20 cellular contexts compared by ENCODE assay signal in genomic region chr10:59088912-59089573, GRCh38.
"Had no signal": no experiment of that assay in that cellular context is flagged by ENCODE, and none has a peak within 500 bp of the region (broad histone marks: within the 10 kb centered on the region; RNA-seq: fewer than 3 reads in every experiment).

No MANE protein-coding gene starts in this region.

- H3K4me3 ChIP-seq: coronary artery, dorsolateral prefrontal cortex, esophagus squamous epithelium, gastrocnemius medialis, heart right ventricle, left lung, lower lobe of right lung, mucosa of descending colon had no signal

- H3K4me1 ChIP-seq: gastrocnemius medialis, left lung, lower lobe of right lung had no signal

- H3K36me3 Mint-ChIP-seq: mesothelial cell of epicardium had no signal

- H3K27ac Mint-ChIP-seq: mesothelial cell of epicardium had no signal

- H3K27ac ChIP-seq: coronary artery, dorsolateral prefrontal cortex, esophagus squamous epithelium, gastrocnemius medialis, heart right ventricle, left lung, lower lobe of right lung had no signal

- DNase-seq: dermis blood vessel endothelial cell; dorsolateral prefrontal cortex; effector CD4-positive, alpha-beta T cell; effector memory CD4-positive, alpha-beta T cell; esophagus squamous epithelium; foreskin fibroblast; foreskin melanocyte; gastrocnemius medialis; glutamatergic neuron; head of caudate nucleus; heart right ventricle; hippocampal formation; left cardiac atrium; left ventricle myocardium superior; lower lobe of right lung; mesenchymal stem cell; mucosa of descending colon had no signal

- H3K36me3 ChIP-seq: esophagus squamous epithelium, gastrocnemius medialis, heart right ventricle, left lung, lower lobe of right lung had no signal

- H3K27me3 ChIP-seq: dorsolateral prefrontal cortex, esophagus squamous epithelium, gastrocnemius medialis, heart right ventricle, left lung had no signal

- H3K4me3 Mint-ChIP-seq: mesothelial cell of epicardium had no signal

- H3K9me3 ChIP-seq: esophagus squamous epithelium, gastrocnemius medialis, heart right ventricle, left lung, lower lobe of right lung, mucosa of descending colon had no signal

- ATAC-seq: gastrocnemius medialis, heart right ventricle, left cardiac atrium, left lung, left ventricle myocardium superior, lower lobe of right lung, mucosa of descending colon had no signal

- H3K9me3 Mint-ChIP-seq: mesothelial cell of epicardium had no signal
